In the genomic region with DNA sequence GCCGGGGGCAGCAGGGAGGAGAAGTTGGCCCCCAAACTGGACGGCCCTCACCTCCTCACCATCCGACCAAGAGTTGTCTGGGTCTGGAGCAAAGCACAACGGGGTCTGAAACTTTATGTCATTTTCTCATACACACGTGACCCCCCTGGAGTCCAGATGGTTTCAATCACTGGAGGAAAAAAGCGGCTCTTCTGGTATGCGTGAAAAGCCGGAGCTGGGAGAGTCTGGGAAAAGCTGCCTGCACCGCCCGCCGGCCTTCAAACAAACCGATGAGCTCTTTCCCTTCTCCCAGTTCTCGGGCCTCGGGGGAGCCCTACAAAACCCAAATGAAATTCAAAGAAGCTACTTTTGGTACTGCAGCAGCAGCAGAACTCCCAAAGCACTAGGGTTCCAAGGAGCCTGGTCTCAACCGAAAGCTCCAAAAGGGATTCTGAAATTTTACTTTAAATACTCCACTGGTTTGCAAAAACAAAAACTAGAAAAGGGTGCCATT, we compare ENCODE assay signal across 8 cellular contexts. TPM values are rescaled to one million over a fixed set of nuclear protein-coding genes. Genes with fewer than 3 reads are reported as not detected.
A peak's percentile ranks its signal among the peaks of the same experiment; 100 is the strongest.
DNase-seq lines count a peak whose midpoint lies in the region; ATAC-seq, FAIRE-seq and TF ChIP-seq lines count a peak whose summit lies in the region.

No MANE protein-coding gene starts in this region.

- H3K27me3 ChIP-seq in PC-3 (ENCODE audit: low read length) (no peaks in the 10 kb centered on the region), HepG2 (ENCODE audit: control insufficient read depth in 1 of 2, insufficient read depth in 2 of 2, low read length in 2 of 2) (peaks cover 0 to 24% of the 10 kb centered on the region in 2 experiments; a peak in 3 of 5 replicates)

- ATAC-seq in stimulated activated naive CD8-positive, alpha-beta T cell treated with anti-CD3 and anti-CD28 coated beads, Interleukin-15, Interleukin-2, amounts not matched to agents 100 U/mL and 50 U/mL, for 24 hours, result no peak
- ATAC-seq in PC-3 (peak; percentile 64), HepG2 (peak; percentile 65), GM21529 (IDR thresholded peaks at IDR 0.05; ENCODE audit: unreplicated experiment) (no peak), HG03571 (IDR thresholded peaks at IDR 0.05; ENCODE audit: unreplicated experiment) (no peak)

- no peaks in the 10 kb centered on the region for H4K20me1 ChIP-seq in PC-3 (ENCODE audit: low read length)
- H4K20me1 ChIP-seq in HepG2 (ENCODE audit: insufficient read depth, low read length), result no peaks in the 10 kb centered on the region

- no peaks in the 10 kb centered on the region for H3K36me3 Mint-ChIP-seq in stimulated activated naive CD8-positive, alpha-beta T cell treated with anti-CD3 and anti-CD28 coated beads, Interleukin-15, Interleukin-2, amounts not matched to agents 100 ng/mL and 50 ng/mL, for 24 hours (ENCODE audit: low read depth)

- no peaks in the 10 kb centered on the region for H3K9me3 Mint-ChIP-seq in stimulated activated naive CD8-positive, alpha-beta T cell treated with anti-CD3 and anti-CD28 coated beads, Interleukin-15, Interleukin-2, amounts not matched to agents 100 ng/mL and 50 ng/mL, for 24 hours

- H3K27me3 Mint-ChIP-seq in stimulated activated naive CD8-positive, alpha-beta T cell treated with anti-CD3 and anti-CD28 coated beads, Interleukin-15, Interleukin-2, amounts not matched to agents 100 ng/mL and 50 ng/mL, for 24 hours, result peaks cover 57% of the 10 kb centered on the region

- BruUV-seq in PC-3 (replicated peaks; lab: Mats Ljungman, UMichigan) (no TSS peak), HepG2 (replicated peaks; lab: Mats Ljungman, UMichigan) (no TSS peak)

- no peak for TF ChIP-seq POLR2A in HepG2 (IDR thresholded peaks at IDR 0.05; ENCODE audit: insufficient read depth in 1 of 2, low read depth in 2 of 2, low read length in 2 of 2)

- H3F3A ChIP-seq in PC-3 (ENCODE audit: low read length, unreplicated experiment), result no peaks in the 10 kb centered on the region

- H3K4me1 Mint-ChIP-seq in stimulated activated naive CD8-positive, alpha-beta T cell treated with anti-CD3 and anti-CD28 coated beads, Interleukin-15, Interleukin-2, amounts not matched to agents 100 ng/mL and 50 ng/mL, for 24 hours (ENCODE audit: low read depth), result peaks cover 16% of the 10 kb centered on the region

- peak overlapping the region; percentile 82 for H3K4me2 ChIP-seq in PC-3 (ENCODE audit: low read length)
- peak overlapping the region; percentile 80 for H3K4me2 ChIP-seq in HepG2 (ENCODE audit: low read depth, low read length)

- CTCF ChIA-PET in PC-3 (lab: Charles Lee) (interaction anchor here (0.7 kb wide), 1 partner anchor 183 kb away, joined by 3 read pairs; no protein-coding TSS in a partner anchor), HepG2 (lab: Yijun Ruan, JAX; ENCODE audit: low intra/inter-chr PET ratio, low total read pairs) (no interaction called here)

- in situ Hi-C loops in HepG2 (cut with HindIII; ENCODE audit: extremely low pct_ligation_motif_present, low pct_unique_long_range_greater_than_20kb), result no loop called here

- POLR2A ChIA-PET in PC-3 (lab: Charles Lee; ENCODE audit: unreplicated experiment) (interaction anchor here (0.6 to 0.7 kb wide), 2 partner anchors 90 to 183 kb away, joined by 5 to 6 read pairs; no protein-coding TSS in a partner anchor), HepG2 (lab: Yijun Ruan, JAX) (no interaction called here)

- no peaks in the 10 kb centered on the region for H3K9me3 ChIP-seq in PC-3 (ENCODE audit: low read length)
- H3K9me3 ChIP-seq in HepG2 (ENCODE audit: low read length), result no peaks in the 10 kb centered on the region

- H3K79me2 ChIP-seq in PC-3 (ENCODE audit: low read length) (no peaks in the 10 kb centered on the region), HepG2 (ENCODE audit: insufficient read depth, low read length) (no peaks in the 10 kb centered on the region)

- H3K9ac ChIP-seq in PC-3 (ENCODE audit: low read length) (peak overlapping the region; percentile 72; the same call in 1 of the 2 replicates), HepG2 (ENCODE audit: insufficient read depth, low read depth, low read length) (no peak overlapping the region)

- FAIRE-seq in HepG2 (lab: Jason Lieb, UNC), result no peak

- no peak for TF ChIP-seq RAD21 in HepG2 (CRISPR knock-in tag; IDR thresholded peaks at IDR 0.05)

- H3K4me3 Mint-ChIP-seq in stimulated activated naive CD8-positive, alpha-beta T cell treated with anti-CD3 and anti-CD28 coated beads, Interleukin-15, Interleukin-2, amounts not matched to agents 100 ng/mL and 50 ng/mL, for 24 hours, result peak overlapping the region; percentile 47

- peak overlapping the region; percentile 81 for H3K4me3 ChIP-seq in PC-3 (ENCODE audit: low read length)
- peak overlapping the region in 2 of 3 experiments; percentile 60 to 70; a peak in 3 of 6 replicates for H3K4me3 ChIP-seq in HepG2 (replicated peaks in 1 of 3; ENCODE audit: insufficient read depth in 1 of 3, low read depth in 2 of 3, low read length in 3 of 3)

- TF ChIP-seq EP300 in HepG2 (IDR thresholded peaks at IDR 0.05; ENCODE audit: low read depth in 2 of 2, low read length in 2 of 2) (no peak), HepG2 (CRISPR knock-in tag; IDR thresholded peaks at IDR 0.05; ENCODE audit: borderline replicate concordance) (no peak)

- TF ChIP-seq CTCF in PC-3 (conservative IDR thresholded peaks at IDR 0.05; ENCODE audit: low read depth, low read length), result no peak
- no peak for TF ChIP-seq CTCF in HepG2 (CRISPR knock-in tag; IDR thresholded peaks at IDR 0.05)

- H2AFZ ChIP-seq in PC-3 (ENCODE audit: low read length) (peak overlapping the region; percentile 75), HepG2 (ENCODE audit: low read length) (no peak overlapping the region)

- H3K4me1 ChIP-seq in PC-3 (ENCODE audit: insufficient read depth, low read length) (no peaks in the 10 kb centered on the region), HepG2 (ENCODE audit: insufficient read depth, low read length) (peaks cover 26% of the 10 kb centered on the region)

- no peaks in the 10 kb centered on the region for H3K9me2 ChIP-seq in PC-3 (replicated peaks; ENCODE audit: low read length)

- no peak overlapping the region for H3K27ac Mint-ChIP-seq in stimulated activated naive CD8-positive, alpha-beta T cell treated with anti-CD3 and anti-CD28 coated beads, Interleukin-15, Interleukin-2, amounts not matched to agents 100 ng/mL and 50 ng/mL, for 24 hours

- H3K27ac ChIP-seq in PC-3 (ENCODE audit: low read length), result no peak overlapping the region
- H3K27ac ChIP-seq in HepG2 (ENCODE audit: extremely low read length, insufficient read depth, low read length), result no peak overlapping the region
- peak overlapping the region; percentile 42 for H3K27ac ChIP-seq in substantia nigra (ENCODE audit: low read depth, low read length, poor library complexity, severe bottlenecking)

- DNase-seq in stimulated activated naive CD8-positive, alpha-beta T cell treated with anti-CD3 and anti-CD28 coated beads, Interleukin-15, Interleukin-2, amounts not matched to agents 100 U/mL and 50 U/mL, for 24 hours, result no peak
- DNase-seq in PC-3 (peak; percentile 53), dermis blood vessel endothelial cell (peak; percentile 81), HepG2 (ENCODE audit: low spot score) (peak; percentile 26), substantia nigra (lab: John Stamatoyannopoulos, UW) (peak in 29 of 49 donors; percentile 7 to 70 (median 29))

- intact Hi-C loops in PC-3 (cut with micrococcal nuclease) (loop anchor here (1.0 to 5.0 kb wide), 4 partner anchors 36 to 183 kb away; a partner anchor contains a TSS), HepG2 (cut with micrococcal nuclease; ENCODE audit: unreplicated experiment) (loop anchor here (2.0 kb wide), 1 partner anchor 33 kb away; no protein-coding TSS in a partner anchor)

- H3K36me3 ChIP-seq in PC-3 (ENCODE audit: low read depth, low read length), result no peaks in the 10 kb centered on the region
- no peaks in the 10 kb centered on the region for H3K36me3 ChIP-seq in HepG2 (replicated peaks in 1 of 2; ENCODE audit: control insufficient read depth in 1 of 2, insufficient read depth in 2 of 2, low read length in 2 of 2)

- WGBS in HepG2 (ENCODE audit: low lambda C conversion rate), result 0% methylated on average over 9 of the region's 15 CpGs

RNA-seq across cellular contexts. Expression of a gene that starts 39.7 kb away (rescaled TPM):
- total RNA-seq in PC-3 (2014; rRNA removed) (25.3 and 29.5 TPM in 2 replicates), dermis blood vessel endothelial cell (26.5 and 32.6 TPM in 2 replicates), HepG2 (2016; rRNA removed; fragmentation: Illumina TruSeq; extraction: Trizol) (20.3 and 21.6 TPM in 2 replicates)
- total RNA-seq in HepG2 (2016; cell fraction: cytosol; rRNA removed; fragmentation: Illumina TruSeq; extraction: Trizol; ENCODE audit: low read depth), result 10.8 and 10.9 TPM in 2 replicates
- total RNA-seq in HepG2 (2016; cell fraction: insoluble cytoplasmic fraction; rRNA removed; fragmentation: Illumina TruSeq; extraction: Trizol), result 18.6 and 21.9 TPM in 2 replicates
- 12.8 and 14.4 TPM in 2 replicates for total RNA-seq in HepG2 (2016; cell fraction: membrane; rRNA removed; fragmentation: Illumina TruSeq; extraction: Trizol)
- 7.1 and 11.6 TPM in 2 replicates for total RNA-seq in HepG2 (2016; cell fraction: nucleus; rRNA removed; fragmentation: Illumina TruSeq; extraction: Trizol)
- polyA plus RNA-seq in HepG2 (2011; rRNA removed), result 10.0 and 11.8 TPM in 2 replicates
- polyA plus RNA-seq in HepG2 (2011; cell fraction: cytosol; rRNA removed), result 11.3 and 13.1 TPM in 2 replicates
- 4.0 and 6.6 TPM in 2 replicates for polyA plus RNA-seq in HepG2 (2011; cell fraction: nucleus; rRNA removed)
- polyA plus RNA-seq in HepG2 (2012), result 8.0 and 8.7 TPM in 2 replicates
- 10.0 and 10.5 TPM in 2 replicates for polyA plus RNA-seq in HepG2 (2016; cell fraction: cytosol; fragmentation: Illumina TruSeq; extraction: Trizol; ENCODE audit: low read depth)
- polyA plus RNA-seq in HepG2 (2016; cell fraction: insoluble cytoplasmic fraction; fragmentation: Illumina TruSeq; extraction: Trizol; ENCODE audit: low read depth), result 27.2 and 31.0 TPM in 2 replicates
- polyA plus RNA-seq in HepG2 (2016; cell fraction: membrane; fragmentation: Illumina TruSeq; extraction: Trizol; ENCODE audit: low read depth), result 10.9 and 12.6 TPM in 2 replicates
- 14.8 and 19.7 TPM in 2 replicates for polyA plus RNA-seq in HepG2 (2016; cell fraction: nucleus; fragmentation: Illumina TruSeq; extraction: Trizol; ENCODE audit: insufficient read depth, low read depth)
- polyA minus RNA-seq in HepG2 (2011; rRNA and poly(A)+ RNA removed; ENCODE audit: low replicate concordance), result 2.1 and 11.4 TPM in 2 replicates
- 4.8 and 10.5 TPM in 2 replicates for polyA minus RNA-seq in HepG2 (2011; cell fraction: cytosol; rRNA and poly(A)+ RNA removed)
- 4.4 and 5.3 TPM in 2 replicates for polyA minus RNA-seq in HepG2 (2011; cell fraction: nucleus; rRNA and poly(A)+ RNA removed)

Comparison
In these comparisons a context has a peak if more than half of its experiments do, and no peak if none do; other contexts are left out.
1. ATAC-seq: peak in PC-3 (single experiment) and HepG2 (single experiment); none in stimulated activated naive CD8-positive, alpha-beta T cell treated with anti-CD3 and anti-CD28 coated beads, Interleukin-15, Interleukin-2, amounts not matched to agents 100 U/mL and 50 U/mL, for 24 hours (single experiment), GM21529 (single experiment) and HG03571 (single experiment).